ENCODE assay signal across 1 cellular context in the genomic region with DNA sequence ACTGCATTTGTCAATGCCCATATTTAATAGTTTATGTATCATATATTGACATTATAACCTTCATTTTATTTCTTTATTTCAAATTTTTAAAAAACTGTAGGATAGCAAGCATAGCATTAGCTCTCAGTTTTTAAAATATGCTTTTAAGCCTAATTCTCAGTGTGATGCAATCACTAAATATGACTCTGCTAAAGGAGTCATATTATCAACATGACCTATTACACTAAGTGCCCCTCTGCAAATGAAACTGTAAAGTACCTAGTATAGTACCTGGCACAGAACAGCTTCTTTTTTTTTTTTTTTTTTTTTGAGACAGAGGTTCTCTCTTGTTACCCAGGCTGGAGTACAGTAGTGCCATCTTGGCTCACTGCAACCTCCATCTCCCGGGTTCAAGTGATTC.
TF ChIP-seq lines count a peak whose summit lies in the region.

No MANE protein-coding gene starts in this region.

TF ChIP-seq in WTC11, 78 proteins besides CTCF, POLR2A, EP300 and RAD21 (continued from another document):
- TF ChIP-seq, protein P1, sequence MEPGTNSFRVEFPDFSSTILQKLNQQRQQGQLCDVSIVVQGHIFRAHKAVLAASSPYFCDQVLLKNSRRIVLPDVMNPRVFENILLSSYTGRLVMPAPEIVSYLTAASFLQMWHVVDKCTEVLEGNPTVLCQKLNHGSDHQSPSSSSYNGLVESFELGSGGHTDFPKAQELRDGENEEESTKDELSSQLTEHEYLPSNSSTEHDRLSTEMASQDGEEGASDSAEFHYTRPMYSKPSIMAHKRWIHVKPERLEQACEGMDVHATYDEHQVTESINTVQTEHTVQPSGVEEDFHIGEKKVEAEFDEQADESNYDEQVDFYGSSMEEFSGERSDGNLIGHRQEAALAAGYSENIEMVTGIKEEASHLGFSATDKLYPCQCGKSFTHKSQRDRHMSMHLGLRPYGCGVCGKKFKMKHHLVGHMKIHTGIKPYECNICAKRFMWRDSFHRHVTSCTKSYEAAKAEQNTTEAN (CRISPR knock-in tag; IDR thresholded peaks at IDR 0.05) = no peak
- TF ChIP-seq, protein P2, sequence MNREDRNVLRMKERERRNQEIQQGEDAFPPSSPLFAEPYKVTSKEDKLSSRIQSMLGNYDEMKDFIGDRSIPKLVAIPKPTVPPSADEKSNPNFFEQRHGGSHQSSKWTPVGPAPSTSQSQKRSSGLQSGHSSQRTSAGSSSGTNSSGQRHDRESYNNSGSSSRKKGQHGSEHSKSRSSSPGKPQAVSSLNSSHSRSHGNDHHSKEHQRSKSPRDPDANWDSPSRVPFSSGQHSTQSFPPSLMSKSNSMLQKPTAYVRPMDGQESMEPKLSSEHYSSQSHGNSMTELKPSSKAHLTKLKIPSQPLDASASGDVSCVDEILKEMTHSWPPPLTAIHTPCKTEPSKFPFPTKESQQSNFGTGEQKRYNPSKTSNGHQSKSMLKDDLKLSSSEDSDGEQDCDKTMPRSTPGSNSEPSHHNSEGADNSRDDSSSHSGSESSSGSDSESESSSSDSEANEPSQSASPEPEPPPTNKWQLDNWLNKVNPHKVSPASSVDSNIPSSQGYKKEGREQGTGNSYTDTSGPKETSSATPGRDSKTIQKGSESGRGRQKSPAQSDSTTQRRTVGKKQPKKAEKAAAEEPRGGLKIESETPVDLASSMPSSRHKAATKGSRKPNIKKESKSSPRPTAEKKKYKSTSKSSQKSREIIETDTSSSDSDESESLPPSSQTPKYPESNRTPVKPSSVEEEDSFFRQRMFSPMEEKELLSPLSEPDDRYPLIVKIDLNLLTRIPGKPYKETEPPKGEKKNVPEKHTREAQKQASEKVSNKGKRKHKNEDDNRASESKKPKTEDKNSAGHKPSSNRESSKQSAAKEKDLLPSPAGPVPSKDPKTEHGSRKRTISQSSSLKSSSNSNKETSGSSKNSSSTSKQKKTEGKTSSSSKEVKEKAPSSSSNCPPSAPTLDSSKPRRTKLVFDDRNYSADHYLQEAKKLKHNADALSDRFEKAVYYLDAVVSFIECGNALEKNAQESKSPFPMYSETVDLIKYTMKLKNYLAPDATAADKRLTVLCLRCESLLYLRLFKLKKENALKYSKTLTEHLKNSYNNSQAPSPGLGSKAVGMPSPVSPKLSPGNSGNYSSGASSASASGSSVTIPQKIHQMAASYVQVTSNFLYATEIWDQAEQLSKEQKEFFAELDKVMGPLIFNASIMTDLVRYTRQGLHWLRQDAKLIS (CRISPR knock-in tag; IDR thresholded peaks at IDR 0.05; ENCODE audit: borderline replicate concordance) = no peak
- TF ChIP-seq FOXJ3 (CRISPR knock-in tag; IDR thresholded peaks at IDR 0.05; ENCODE audit: borderline replicate concordance) = no peak
